Comparison of ENCODE assay signal across 1 cellular context in genomic region chr19:17073869-17074627, GRCh38.
TF ChIP-seq lines count a peak whose summit lies in the region.

No MANE protein-coding gene starts in this region.

TF ChIP-seq in GM23338, 12 proteins besides CTCF, POLR2A, EP300 and RAD21 (continued from another document):
- TF ChIP-seq ZNF462 (CRISPR knock-in tag; IDR thresholded peaks at IDR 0.05) (no peak), EZH2 (IDR thresholded peaks at IDR 0.05; ENCODE audit: low read depth, unreplicated experiment) (no peak), ZNF331 (CRISPR knock-in tag; IDR thresholded peaks at IDR 0.05; ENCODE audit: low read depth) (no peak), EZH2phosphoT487 (IDR thresholded peaks at IDR 0.05; ENCODE audit: unreplicated experiment) (no peak), CREB1 (CRISPR knock-in tag; IDR thresholded peaks at IDR 0.05; ENCODE audit: low read depth) (no peak), ETS1 (IDR thresholded peaks at IDR 0.05) (no peak), ZNF114 (CRISPR knock-in tag; IDR thresholded peaks at IDR 0.05) (no peak)
